In the genomic region with DNA sequence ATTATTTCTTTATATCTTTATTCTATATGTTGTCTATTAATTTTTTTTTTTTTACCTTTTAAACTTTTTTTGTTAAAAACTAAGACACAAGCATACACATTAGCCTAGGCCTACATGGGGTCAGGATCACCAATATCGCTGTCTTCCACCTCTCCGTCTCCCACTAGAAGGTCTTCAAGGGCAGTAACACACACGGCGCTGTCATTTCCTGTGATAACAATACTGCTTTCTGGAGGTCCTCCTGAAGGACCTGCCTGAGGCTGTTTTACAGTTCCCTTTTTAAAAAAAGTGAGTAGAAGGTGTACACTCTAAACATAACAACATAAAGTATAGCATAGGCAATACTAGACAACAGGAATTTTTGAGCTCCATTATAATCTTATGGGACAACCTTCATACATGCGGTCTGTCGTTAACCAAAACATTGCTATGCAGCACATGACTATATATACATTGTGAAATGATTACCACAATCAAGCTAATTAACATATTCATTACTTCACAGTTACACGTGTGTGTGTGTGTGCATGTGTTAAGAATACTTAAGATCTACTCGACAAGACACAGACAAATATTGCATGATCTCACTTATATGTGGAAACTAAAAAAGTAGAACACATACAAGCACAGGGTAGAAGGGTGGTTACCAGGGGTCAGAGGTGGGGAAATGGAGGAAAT, we compare ENCODE assay signal across 25 cellular contexts. TPM values are rescaled to one million over a fixed set of nuclear protein-coding genes. Genes with fewer than 3 reads are reported as not detected.
"Had no signal": no experiment of that assay in that cellular context is flagged by ENCODE, and none has a peak within 500 bp of the region (broad histone marks: within the 10 kb centered on the region; RNA-seq: fewer than 3 reads in every experiment).

No MANE protein-coding gene starts in this region.

- H3K4me1 ChIP-seq: esophagus squamous epithelium, left lung, lower lobe of right lung, psoas muscle, right atrium auricular region, spleen, testis, transverse colon had no signal

- H3K4me3 ChIP-seq: esophagus squamous epithelium, left lung, lower lobe of right lung, psoas muscle, right atrium auricular region, spleen, testis, transverse colon had no signal

- H3K9ac ChIP-seq: parathyroid adenoma had no signal

- ATAC-seq: left lung; lower lobe of right lung; naive thymus-derived CD8-positive, alpha-beta T cell; psoas muscle had no signal

- DNase-seq: activated CD4-positive, alpha-beta T cell treated with anti-CD3 and anti-CD28 coated beads for 4 hours; activated CD4-positive, alpha-beta T cell treated with anti-CD3 and anti-CD28 coated beads, Interleukin-2, amount 50 U/mL, for 4 hours; activated naive CD4-positive, alpha-beta T cell treated with anti-CD3 and anti-CD28 coated beads for 36 hours; activated T-cell treated with anti-CD3 and anti-CD28 coated beads for 4 hours; brain microvascular endothelial cell; caudate nucleus; cortex of kidney; endodermal cell; esophagus squamous epithelium; glutamatergic neuron; left lung; lower lobe of right lung; mesenchymal stem cell; naive thymus-derived CD8-positive, alpha-beta T cell; nucleus accumbens; stimulated activated naive CD4-positive, alpha-beta T cell; testis; transverse colon had no signal

- H3K36me3 ChIP-seq: brain microvascular endothelial cell, esophagus squamous epithelium, left lung, lower lobe of right lung, right atrium auricular region, spleen, transverse colon had no signal

- H3K27me3 ChIP-seq: brain microvascular endothelial cell, esophagus squamous epithelium, left lung, right atrium auricular region, spleen, testis, transverse colon had no signal

- H2AFZ ChIP-seq: parathyroid adenoma had no signal

- H3K9me3 ChIP-seq: esophagus squamous epithelium, psoas muscle, testis had no signal

- FAIRE-seq: astrocyte, islet of Langerhans had no signal

- H3K27ac ChIP-seq: brain microvascular endothelial cell, esophagus squamous epithelium, left lung, lower lobe of right lung, parathyroid adenoma, psoas muscle, right atrium auricular region, spleen, testis, transverse colon, VCaP had no signal

RNA-seq across cellular contexts. Expression of gene RAB6B, which starts 20.8 kb away (rescaled TPM):
- total RNA-seq: activated naive CD4-positive, alpha-beta T cell treated with anti-CD3 and anti-CD28 coated beads for 36 hours; naive thymus-derived CD8-positive, alpha-beta T cell had no signal
